In the genomic region with DNA sequence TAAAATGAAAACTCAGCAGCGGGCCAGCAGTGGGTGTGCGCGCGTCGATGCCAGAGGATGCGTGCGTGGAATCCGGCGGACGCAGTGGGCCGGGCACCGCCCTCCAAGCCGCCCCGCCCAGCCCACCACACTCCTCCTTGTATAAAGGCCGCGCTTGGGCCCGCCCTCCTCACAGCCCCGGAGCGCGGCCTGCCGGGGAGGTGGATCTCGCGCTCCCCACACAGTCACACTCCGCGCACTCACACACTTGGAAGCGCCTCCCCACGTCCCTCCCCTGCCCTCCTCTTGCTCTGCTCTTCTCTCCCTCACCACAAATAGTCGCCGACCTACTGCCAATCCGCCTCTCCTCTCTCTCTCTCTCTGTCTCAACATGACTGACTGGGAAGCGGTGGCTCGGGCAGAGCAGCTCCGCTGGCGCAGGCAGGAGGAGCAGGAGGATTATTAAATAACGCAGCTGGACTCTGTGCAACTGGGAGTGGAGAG, we compare ENCODE assay signal across 8 cellular contexts. TPM values are rescaled to one million over a fixed set of nuclear protein-coding genes. Genes with fewer than 3 reads are reported as not detected.
DNase-seq lines count a peak whose midpoint lies in the region; FAIRE-seq and TF ChIP-seq lines count a peak whose summit lies in the region.

A gene (plus strand): TSS at position 172 of the 483 bp plus-strand sequence.

- FAIRE-seq in GM12891 (lab: Jason Lieb, UNC): peak; percentile 87

- CTCF ChIA-PET in HEK293T (lab: Yijun Ruan, JAX): no interaction called here

- peak; percentile 96 for TF ChIP-seq POLR2A in GM12891 (IDR thresholded peaks at IDR 0.05; ENCODE audit: low read depth, low read length)

- POLR2A ChIA-PET in HEK293T (lab: Yijun Ruan, JAX): no interaction called here

- H3K27ac ChIP-seq in VCaP (peak within 1 kb of the TSS; percentile 98), coronary artery (peak within 1 kb of the TSS; percentile 48 to 68)

- TF ChIP-seq CTCF in VCaP (conservative IDR thresholded peaks at IDR 0.05) (peak; percentile 24; the same call in 1 of the 2 replicates), coronary artery (IDR thresholded peaks at IDR 0.05) (no peak)

- peak; percentile 31 for DNase-seq in GM12891 (ENCODE audit: insufficient read length, low spot score)
- peak; percentile 77 for DNase-seq in HEK293T (ENCODE audit: extremely low spot score)
- DNase-seq in NCI-H1436 (lab: John Stamatoyannopoulos, UW): peak; percentile 86
- peak; percentile 74 for DNase-seq in coronary artery (ENCODE audit: low spot score)
- DNase-seq in left kidney (ENCODE audit: low read depth, low spot score): peak; percentile 93
- peak; percentile 30 for DNase-seq in stimulated activated CD4-positive, alpha-beta T cell treated with anti-CD3 and anti-CD28 coated beads, Interleukin-1b, Interleukin-23, amount 100 ng/mL, for 48 hours
- no peak for DNase-seq in NK-92 (lab: John Stamatoyannopoulos, UW; ENCODE audit: unreplicated experiment)

- H3K4me3 ChIP-seq in coronary artery: peak within 1 kb of the TSS; percentile 83

TF ChIP-seq in GM12891, 5 proteins besides CTCF, POLR2A, EP300 and RAD21:
- TF ChIP-seq SPI1 (IDR thresholded peaks at IDR 0.05; ENCODE audit: low read depth, low read length) (no peak), POU2F2 (IDR thresholded peaks at IDR 0.05; ENCODE audit: low read depth, low read length) (0 out of 2 replicates have a peak, but pooled peaks have one; percentile 1), TAF1 (IDR thresholded peaks at IDR 0.05; ENCODE audit: low read depth, low read length) (peak; percentile 26; the same call in 1 of the 2 replicates), PAX5 (IDR thresholded peaks at IDR 0.05; ENCODE audit: insufficient read depth, low read length, severe bottlenecking) (peak; percentile 9), POLR2AphosphoS5 (IDR thresholded peaks at IDR 0.05; ENCODE audit: low read depth, low read length) (peak; percentile 92)

TF ChIP-seq in HEK293T, 16 proteins besides CTCF, POLR2A, EP300 and RAD21:
- no peak for TF ChIP-seq FOXM1 (IDR thresholded peaks at IDR 0.05; ENCODE audit: borderline replicate concordance)
- peak; percentile 57 for TF ChIP-seq L3MBTL2 (conservative IDR thresholded peaks at IDR 0.05)
- no peak for TF ChIP-seq CTBP1 (IDR thresholded peaks at IDR 0.05; ENCODE audit: borderline replicate concordance)
- TF ChIP-seq ELF4 (IDR thresholded peaks at IDR 0.05): peak; percentile 70; the same call in 1 of the 2 replicates
- TF ChIP-seq, protein P1, sequence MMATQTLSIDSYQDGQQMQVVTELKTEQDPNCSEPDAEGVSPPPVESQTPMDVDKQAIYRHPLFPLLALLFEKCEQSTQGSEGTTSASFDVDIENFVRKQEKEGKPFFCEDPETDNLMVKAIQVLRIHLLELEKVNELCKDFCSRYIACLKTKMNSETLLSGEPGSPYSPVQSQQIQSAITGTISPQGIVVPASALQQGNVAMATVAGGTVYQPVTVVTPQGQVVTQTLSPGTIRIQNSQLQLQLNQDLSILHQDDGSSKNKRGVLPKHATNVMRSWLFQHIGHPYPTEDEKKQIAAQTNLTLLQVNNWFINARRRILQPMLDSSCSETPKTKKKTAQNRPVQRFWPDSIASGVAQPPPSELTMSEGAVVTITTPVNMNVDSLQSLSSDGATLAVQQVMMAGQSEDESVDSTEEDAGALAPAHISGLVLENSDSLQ (IDR thresholded peaks at IDR 0.05): peak; percentile 55
- no peak for TF ChIP-seq FOXK2 (IDR thresholded peaks at IDR 0.05)

RNA-seq across cellular contexts. Expression of the gene that starts here (rescaled TPM):
- polyA plus RNA-seq in GM12891 (2012; ENCODE audit: low read depth, missing spikeins): 0.51 TPM
